ENCODE assay signal across 8 cellular contexts in genomic region chr12:120116792-120117651, GRCh38. TPM values are rescaled to one million over a fixed set of nuclear protein-coding genes. Genes with fewer than 3 reads are reported as not detected.
A peak's percentile ranks its signal among the peaks of the same experiment; 100 is the strongest.
DNase-seq lines count a peak whose midpoint lies in the region; ATAC-seq and TF ChIP-seq lines count a peak whose summit lies in the region.

No MANE protein-coding gene starts in this region.

- H3K36me3 ChIP-seq in BE2C: peaks cover 15% of the 10 kb centered on the region

- TF ChIP-seq CTCF in BE2C (IDR thresholded peaks at IDR 0.05; ENCODE audit: low read depth, low read length) (no peak), choroid plexus epithelial cell (conservative IDR thresholded peaks at IDR 0.05; ENCODE audit: low read depth, low read length) (no peak)

- DNase-seq in BE2C (peak; percentile 98), NCI-H524 (lab: John Stamatoyannopoulos, UW) (peak; percentile 78 to 88), choroid plexus epithelial cell (ENCODE audit: low read depth) (peak; percentile 95), left colon (peak; percentile 96)
- DNase-seq in activated CD4-positive, alpha-beta T cell treated with anti-CD3 and anti-CD28 coated beads for 36 hours: peak; percentile 99
- DNase-seq in stimulated activated CD4-positive, alpha-beta T cell treated with anti-CD3 and anti-CD28 coated beads, Interleukin-1b, Interleukin-23, amount 100 ng/mL, for 24 hours (ENCODE audit: low read depth in 4 of 4, low spot score in 1 of 4): peak; percentile 94 to 97 (median 96)

- ATAC-seq in GM19324 (IDR thresholded peaks at IDR 0.05; ENCODE audit: low FRiP score, unreplicated experiment) (peak; percentile 69), HG03460 (IDR thresholded peaks at IDR 0.05; ENCODE audit: unreplicated experiment) (peak; percentile 36), left colon (peak; percentile 89)
- peak; percentile 68 for ATAC-seq in activated CD4-positive, alpha-beta T cell treated with anti-CD3 and anti-CD28 coated beads for 36 hours

- POLR2A ChIA-PET in activated CD4-positive, alpha-beta T cell treated with anti-CD3 and anti-CD28 coated beads for 36 hours (lab: Charles Lee): interaction anchor here (0.6 to 7.4 kb wide), 13 partner anchors 9 to 176 kb away, joined by 3 to 88 read pairs (median 6); partner anchors contain the start of genes BICDL1, RNU4-1, RNU4-2 and RPLP0

- peak overlapping the region; percentile 85 for H3K4me3 Mint-ChIP-seq in activated CD4-positive, alpha-beta T cell treated with anti-CD3 and anti-CD28 coated beads for 36 hours

- H3K4me1 Mint-ChIP-seq in activated CD4-positive, alpha-beta T cell treated with anti-CD3 and anti-CD28 coated beads for 36 hours: peaks cover 77% of the 10 kb centered on the region

- peak overlapping the region; percentile 91 for H3K4me3 ChIP-seq in BE2C (ENCODE audit: low read depth, low read length)
- H3K4me3 ChIP-seq in choroid plexus epithelial cell (ENCODE audit: low read depth, low read length): peak overlapping the region; percentile 95

- intact Hi-C loops in activated CD4-positive, alpha-beta T cell treated with anti-CD3 and anti-CD28 coated beads for 36 hours (cut with DNase I, micrococcal nuclease): loop anchor here (1.0 to 5.0 kb wide), 12 partner anchors 30 to 1740 kb away; partner anchors contain the start of genes RNU4-1 (in 2 of the 2), RPLP0 (in 2 of the 2), BICDL1 (in 1 of the 2) and CIT (in 1 of the 2)
- intact Hi-C loops in left colon (cut with DNase I, micrococcal nuclease): no loop called here

- H3K27ac Mint-ChIP-seq in activated CD4-positive, alpha-beta T cell treated with anti-CD3 and anti-CD28 coated beads for 36 hours: peak overlapping the region; percentile 87

- peaks cover 34% of the 10 kb centered on the region for H3K36me3 Mint-ChIP-seq in activated CD4-positive, alpha-beta T cell treated with anti-CD3 and anti-CD28 coated beads for 36 hours (ENCODE audit: low read depth)

- CTCF ChIA-PET in activated CD4-positive, alpha-beta T cell treated with anti-CD3 and anti-CD28 coated beads for 36 hours (lab: Charles Lee): interaction anchor here (0.6 to 2.3 kb wide), 10 partner anchors 9 to 394 kb away, joined by 3 to 14 read pairs (median 3); partner anchors contain the start of gene RPLP0

- no peaks in the 10 kb centered on the region for H3K27me3 Mint-ChIP-seq in activated CD4-positive, alpha-beta T cell treated with anti-CD3 and anti-CD28 coated beads for 36 hours

- no peaks in the 10 kb centered on the region for H3K9me3 Mint-ChIP-seq in activated CD4-positive, alpha-beta T cell treated with anti-CD3 and anti-CD28 coated beads for 36 hours (ENCODE audit: low read depth)

- no peaks in the 10 kb centered on the region for H3K27me3 ChIP-seq in BE2C

- H3K9me3 ChIP-seq in BE2C: no peaks in the 10 kb centered on the region

- H3K4me1 ChIP-seq in BE2C: peaks cover 5% of the 10 kb centered on the region; the same call in 1 of the 2 replicates

RNA-seq across cellular contexts. Expression of gene RAB35, which starts 0.5 kb away (rescaled TPM):
- 176 TPM for polyA plus RNA-seq in BE2C (2012; ENCODE audit: insufficient read depth, insufficient read length, low read depth)
- total RNA-seq in activated CD4-positive, alpha-beta T cell treated with anti-CD3 and anti-CD28 coated beads for 36 hours: 10 to 100 TPM; 58.4 to 63.2 TPM
- total RNA-seq in left colon: 10 to 100 TPM; 47.8 to 52.7 TPM

Comparison
In these comparisons a context has a peak if more than half of its experiments do, and no peak if none do; other contexts are left out.
1. Peak in every context shown above with its lines: DNase-seq, ATAC-seq and H3K4me3 ChIP-seq.
2. ATAC-seq: peak in every context shown above with its lines; median percentile 89 in left colon; 69 in GM19324; 68 in activated CD4-positive, alpha-beta T cell treated with anti-CD3 and anti-CD28 coated beads for 36 hours; 36 in HG03460.
3. intact Hi-C loops: an anchor here in activated CD4-positive, alpha-beta T cell treated with anti-CD3 and anti-CD28 coated beads for 36 hours (1.0 to 5.0 kb wide); none called in left colon.